In genomic region chr2:196046123-196046917, GRCh38 we compare ENCODE assay signal across 14 cellular contexts.
DNase-seq lines count a peak whose midpoint lies in the region; ATAC-seq and TF ChIP-seq lines count a peak whose summit lies in the region.
"Had no signal": no experiment of that assay in that cellular context is flagged by ENCODE, and none has a peak within 500 bp of the region (broad histone marks: within the 10 kb centered on the region; RNA-seq: fewer than 3 reads in every experiment).

No MANE protein-coding gene starts in this region.

- TF ChIP-seq CTCF in DND-41 (IDR thresholded peaks at IDR 0.05; ENCODE audit: borderline replicate concordance, extremely low read depth, low read length, poor library complexity, severe bottlenecking) (no peak), brain microvascular endothelial cell (IDR thresholded peaks at IDR 0.05; ENCODE audit: low read depth, low read length, missing control alignments) (no peak)

- DNase-seq in DND-41, result no peak
- peak; percentile 11 for DNase-seq in brain microvascular endothelial cell
- DNase-seq in HAP-1 (ENCODE audit: low spot score in 2 of 2), result no peak
- no peak for DNase-seq in NK-92 treated with Interleukin-12 subunit alpha and Interleukin-12 subunit beta, amount 100 ng/mL, for 24 hours (lab: John Stamatoyannopoulos, UW)
- DNase-seq: activated CD4-positive, alpha-beta T cell treated with anti-CD3 and anti-CD28 coated beads, Interleukin-2, amount 50 U/mL, for 48 hours; anterior cingulate cortex; NCI-H526; SK-N-SH; stomach had no signal

- H3K36me3 ChIP-seq in DND-41 (ENCODE audit: insufficient read depth, low read length) (no peaks in the 10 kb centered on the region), brain microvascular endothelial cell (replicated peaks) (no peaks in the 10 kb centered on the region), HAP-1 (replicated peaks) (no peaks in the 10 kb centered on the region)

- no peaks in the 10 kb centered on the region for H3K4me1 ChIP-seq in DND-41 (ENCODE audit: insufficient read depth, low read length)
- H3K4me1 ChIP-seq in HAP-1, result no peaks in the 10 kb centered on the region
- H3K4me1 ChIP-seq: stomach had no signal

- no peaks in the 10 kb centered on the region for H4K20me1 ChIP-seq in DND-41 (ENCODE audit: insufficient read depth, low read length)

- no peak overlapping the region for H2AFZ ChIP-seq in DND-41 (ENCODE audit: low read depth, low read length)

- ATAC-seq in DND-41 (ENCODE audit: insufficient read depth, low read depth) (peak; percentile 19; the same call in 1 of the 3 replicates), GM21390 (IDR thresholded peaks at IDR 0.05; ENCODE audit: unreplicated experiment) (peak; percentile 51), HG03432 (IDR thresholded peaks at IDR 0.05; ENCODE audit: unreplicated experiment) (peak; percentile 64), HG03354 (IDR thresholded peaks at IDR 0.05; ENCODE audit: poor library complexity, severe bottlenecking, unreplicated experiment) (no peak)
- ATAC-seq in activated CD4-positive, CD25-positive, alpha-beta regulatory T cell treated with anti-CD3 and anti-CD28 coated beads, Interleukin-2, amount 50 U/mL, for 24 hours, result no peak

- H3K79me2 ChIP-seq in DND-41 (ENCODE audit: insufficient read depth, low read length), result no peaks in the 10 kb centered on the region

- in situ Hi-C loops in brain microvascular endothelial cell (cut with HindIII; ENCODE audit: low pct_ligation_motif_present, low sequenced_read_pairs), result no loop called here
- in situ Hi-C loops in HAP-1 (cut with MboI; ENCODE audit: low sequenced_read_pairs), result no loop called here

- H3K9me3 ChIP-seq in DND-41 (ENCODE audit: insufficient read depth, low read length, severe bottlenecking), result no peaks in the 10 kb centered on the region
- H3K9me3 ChIP-seq in HAP-1, result no peaks in the 10 kb centered on the region

- no peak overlapping the region for H3K9ac ChIP-seq in DND-41 (ENCODE audit: low read depth, low read length)
- H3K9ac ChIP-seq: SK-N-SH had no signal

- H3K27ac ChIP-seq in DND-41 (ENCODE audit: low read length), result no peak overlapping the region
- H3K27ac ChIP-seq in brain microvascular endothelial cell, result no peak overlapping the region
- H3K27ac ChIP-seq: epithelial cell of prostate, stomach had no signal

- H3K4me2 ChIP-seq in DND-41 (ENCODE audit: insufficient read depth, low read length), result no peak overlapping the region
- H3K4me2 ChIP-seq: SK-N-SH had no signal

- H3K4me3 ChIP-seq in DND-41 (ENCODE audit: low read depth in 1 of 2, low read length in 2 of 2) (no peak overlapping the region), brain microvascular endothelial cell (ENCODE audit: low read depth, low read length) (no peak overlapping the region), HAP-1 (no peak overlapping the region)
- H3K4me3 ChIP-seq: stomach had no signal

- H3K27me3 ChIP-seq in DND-41 (ENCODE audit: insufficient read depth, low read length, poor library complexity) (no peaks in the 10 kb centered on the region), brain microvascular endothelial cell (replicated peaks) (no peaks in the 10 kb centered on the region), HAP-1 (ENCODE audit: low read depth) (no peaks in the 10 kb centered on the region)
- H3K27me3 ChIP-seq: stomach had no signal

Comparison
In these comparisons a context has a peak if more than half of its experiments do, and no peak if none do; other contexts are left out.
1. ATAC-seq: peak in DND-41 (single experiment), GM21390 (single experiment) and HG03432 (single experiment); none in activated CD4-positive, CD25-positive, alpha-beta regulatory T cell treated with anti-CD3 and anti-CD28 coated beads, Interleukin-2, amount 50 U/mL, for 24 hours (0 of 2) and HG03354 (single experiment).